Comparison of ENCODE assay signal across 12 cellular contexts in the genomic region with DNA sequence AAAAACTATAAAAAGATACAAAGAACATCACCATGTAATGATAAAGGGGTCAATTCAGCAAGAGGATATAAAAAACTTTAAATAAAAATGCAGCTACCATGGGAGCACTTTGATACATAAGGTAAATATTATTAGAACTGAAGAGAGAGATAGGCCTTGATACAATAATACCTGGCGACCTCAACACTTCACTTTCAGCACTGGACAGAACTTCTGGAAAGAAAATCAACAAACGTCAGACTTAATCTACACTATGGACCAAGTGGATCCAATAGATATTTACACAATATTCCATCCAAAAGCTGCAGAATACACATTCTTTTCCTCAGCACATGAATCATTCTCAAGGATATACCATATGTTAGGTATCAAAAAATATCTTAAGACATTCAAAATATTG. TPM values are rescaled to one million over a fixed set of nuclear protein-coding genes. Genes with fewer than 3 reads are reported as not detected.
"Had no signal": no experiment of that assay in that cellular context is flagged by ENCODE, and none has a peak within 500 bp of the region (broad histone marks: within the 10 kb centered on the region; RNA-seq: fewer than 3 reads in every experiment).

No MANE protein-coding gene starts in this region.

- DNase-seq: GM23248, GOT3, H7, H9, HCEC 1CT, HFFc6 had no signal

- H3K27ac ChIP-seq: GM23248 had no signal

- ATAC-seq: GM23338, HCT116 had no signal

- H3K4me3 Mint-ChIP-seq: GM23338, H9, HFFc6 had no signal

- H3K4me2 ChIP-seq: GM23338 had no signal

- H3K4me1 Mint-ChIP-seq: H9 had no signal

- H3K4me1 ChIP-seq: HAP-1 had no signal

- H3K9me3 ChIP-seq: HAP-1 had no signal

- H3K4me3 ChIP-seq: GM23248, GM23338, HAP-1 had no signal

- H3K27ac Mint-ChIP-seq: GM23338, H9, HFFc6 had no signal

- H3K36me3 ChIP-seq: HAP-1 had no signal

- H3K9me3 Mint-ChIP-seq: GM23338, H9 had no signal

- FAIRE-seq: H1, H54 had no signal

RNA-seq across cellular contexts. Expression of a gene that starts 42.0 kb away (rescaled TPM):
- total RNA-seq: GM23248, H4, HFFc6 had no signal
- polyA plus RNA-seq: GM23248 had no signal
